Comparison of ENCODE assay signal across 19 cellular contexts in the genomic region with DNA sequence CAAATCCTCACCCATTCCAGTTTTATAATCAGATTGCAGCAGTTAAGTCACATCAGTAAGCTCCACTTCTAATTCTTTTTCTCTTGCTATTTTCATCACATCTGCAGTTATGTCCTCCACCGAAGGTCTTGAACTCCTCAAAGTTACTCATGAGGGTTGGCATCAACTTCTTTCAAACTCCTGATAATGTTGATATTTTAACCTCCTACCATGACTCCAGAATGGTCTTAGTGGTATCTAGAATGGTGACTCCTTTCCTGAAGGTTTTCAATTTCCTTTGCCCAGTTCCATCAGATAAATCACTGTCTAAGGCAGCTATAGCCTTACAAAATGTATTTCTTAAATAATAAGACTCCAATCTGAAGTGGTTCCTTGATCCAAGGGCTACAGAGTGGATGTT. TPM values are rescaled to one million over a fixed set of nuclear protein-coding genes. Genes with fewer than 3 reads are reported as not detected.
"Had no signal": no experiment of that assay in that cellular context is flagged by ENCODE, and none has a peak within 500 bp of the region (broad histone marks: within the 10 kb centered on the region; RNA-seq: fewer than 3 reads in every experiment).

No MANE protein-coding gene starts in this region.

- H3K4me3 Mint-ChIP-seq: activated CD4-positive, alpha-beta T cell treated with anti-CD3 and anti-CD28 coated beads, Interleukin-2, amount 10 ng/mL, durations not matched to agents 24 days and 14 days; activated CD8-positive, alpha-beta T cell treated with anti-CD3 and anti-CD28 coated beads, Interleukin-2, amount 10 ng/mL, durations not matched to agents 7 days and 5 days; activated naive CD4-positive, alpha-beta T cell treated with anti-CD3 and anti-CD28 coated beads for 36 hours; activated T-cell treated with anti-CD3 and anti-CD28 coated beads, Interleukin-2, amount 50 U/mL, for 24 hours; naive thymus-derived CD4-positive, alpha-beta T cell; neural progenitor cell had no signal

- H3K4me1 Mint-ChIP-seq: activated CD4-positive, alpha-beta T cell treated with anti-CD3 and anti-CD28 coated beads, Interleukin-2, amount 10 ng/mL, durations not matched to agents 24 days and 14 days; naive thymus-derived CD4-positive, alpha-beta T cell; neural progenitor cell had no signal

- DNase-seq: activated CD4-positive, alpha-beta T cell treated with anti-CD3 and anti-CD28 coated beads, Interleukin-2, amount 10 ng/mL, durations not matched to agents 24 days and 14 days; activated CD4-positive, CD25-positive, alpha-beta regulatory T cell; activated CD8-positive, alpha-beta T cell treated with anti-CD3 and anti-CD28 coated beads, Interleukin-2, amount 10 ng/mL, durations not matched to agents 7 days and 5 days; activated naive CD4-positive, alpha-beta T cell treated with anti-CD3 and anti-CD28 coated beads for 36 hours; activated T-cell treated with anti-CD3 and anti-CD28 coated beads, Interleukin-2, amount 50 U/mL, for 24 hours; cortex of kidney; left cardiac atrium; mesendoderm; naive thymus-derived CD4-positive, alpha-beta T cell; stimulated activated CD4-positive, alpha-beta T cell treated with anti-CD3 and anti-CD28 coated beads, Interleukin-4, amount 100 ng/mL, for 1 hour; upper lobe of right lung had no signal

- H3K9me3 Mint-ChIP-seq: activated CD4-positive, alpha-beta T cell treated with anti-CD3 and anti-CD28 coated beads, Interleukin-2, amount 10 ng/mL, durations not matched to agents 24 days and 14 days; activated T-helper 2 cell treated with anti-CD3 and anti-CD28 coated beads, Interferon-gamma antibody, Interleukin-2, Interleukin-4, amounts not matched to agents 10 μg/mL and 5 μg/mL and 100 μg/mL, durations not matched to agents 14 hours and 24 hours and 36 hours had no signal

- H3K36me3 ChIP-seq: breast epithelium, neural progenitor cell, prostate gland, right atrium auricular region, thoracic aorta, upper lobe of right lung had no signal

- H3K36me3 Mint-ChIP-seq: naive thymus-derived CD4-positive, alpha-beta T cell; neural progenitor cell had no signal

- H3K4me3 ChIP-seq: breast epithelium, neural progenitor cell, prostate gland, right atrium auricular region, smooth muscle cell, thoracic aorta, upper lobe of right lung had no signal

- H3K4me1 ChIP-seq: breast epithelium, neural progenitor cell, prostate gland, right atrium auricular region, upper lobe of right lung had no signal

- FAIRE-seq: endometrium had no signal

- H3K9ac ChIP-seq: neural progenitor cell had no signal

- H3K27me3 Mint-ChIP-seq: activated CD4-positive, alpha-beta T cell treated with anti-CD3 and anti-CD28 coated beads, Interleukin-2, amount 10 ng/mL, durations not matched to agents 24 days and 14 days; activated T-cell treated with anti-CD3 and anti-CD28 coated beads, Interleukin-2, amount 50 U/mL, for 24 hours; naive thymus-derived CD4-positive, alpha-beta T cell had no signal

- H3K27ac ChIP-seq: breast epithelium, neural progenitor cell, prostate gland, right atrium auricular region, thoracic aorta, upper lobe of right lung had no signal

- H3K27me3 ChIP-seq: breast epithelium, neural progenitor cell, right atrium auricular region, upper lobe of right lung had no signal

- H3K4me2 ChIP-seq: neural progenitor cell, smooth muscle cell had no signal

- H2AFZ ChIP-seq: neural progenitor cell had no signal

- H3K27ac Mint-ChIP-seq: activated CD4-positive, alpha-beta T cell treated with anti-CD3 and anti-CD28 coated beads, Interleukin-2, amount 10 ng/mL, durations not matched to agents 24 days and 14 days; activated CD8-positive, alpha-beta T cell treated with anti-CD3 and anti-CD28 coated beads, Interleukin-2, amount 10 ng/mL, durations not matched to agents 7 days and 5 days; activated naive CD4-positive, alpha-beta T cell treated with anti-CD3 and anti-CD28 coated beads for 36 hours; activated T-cell treated with anti-CD3 and anti-CD28 coated beads, Interleukin-2, amount 50 U/mL, for 24 hours; activated T-helper 2 cell treated with anti-CD3 and anti-CD28 coated beads, Interferon-gamma antibody, Interleukin-2, Interleukin-4, amounts not matched to agents 10 μg/mL and 5 μg/mL and 100 μg/mL, durations not matched to agents 14 hours and 24 hours and 36 hours; naive thymus-derived CD4-positive, alpha-beta T cell; neural progenitor cell had no signal

- H3K9me3 ChIP-seq: breast epithelium, prostate gland, right atrium auricular region, thoracic aorta had no signal

- ATAC-seq: activated CD8-positive, alpha-beta T cell treated with anti-CD3 and anti-CD28 coated beads, Interleukin-2, amount 10 ng/mL, durations not matched to agents 7 days and 5 days; left cardiac atrium; naive thymus-derived CD4-positive, alpha-beta T cell; upper lobe of right lung had no signal

RNA-seq across cellular contexts. Expression of a gene that starts 53.8 kb away (rescaled TPM):
- total RNA-seq: activated CD4-positive, alpha-beta T cell treated with anti-CD3 and anti-CD28 coated beads, Interleukin-2, amount 10 ng/mL, durations not matched to agents 24 days and 14 days; activated CD8-positive, alpha-beta T cell treated with anti-CD3 and anti-CD28 coated beads, Interleukin-2, amount 10 ng/mL, durations not matched to agents 7 days and 5 days; activated naive CD4-positive, alpha-beta T cell treated with anti-CD3 and anti-CD28 coated beads for 36 hours; activated T-helper 2 cell treated with anti-CD3 and anti-CD28 coated beads, Interferon-gamma antibody, Interleukin-2, Interleukin-4, amounts not matched to agents 10 μg/mL and 5 μg/mL and 100 μg/mL, durations not matched to agents 14 hours and 24 hours and 36 hours; naive thymus-derived CD4-positive, alpha-beta T cell had no signal
- polyA plus RNA-seq: naive thymus-derived CD4-positive, alpha-beta T cell had no signal
